In the genomic region with DNA sequence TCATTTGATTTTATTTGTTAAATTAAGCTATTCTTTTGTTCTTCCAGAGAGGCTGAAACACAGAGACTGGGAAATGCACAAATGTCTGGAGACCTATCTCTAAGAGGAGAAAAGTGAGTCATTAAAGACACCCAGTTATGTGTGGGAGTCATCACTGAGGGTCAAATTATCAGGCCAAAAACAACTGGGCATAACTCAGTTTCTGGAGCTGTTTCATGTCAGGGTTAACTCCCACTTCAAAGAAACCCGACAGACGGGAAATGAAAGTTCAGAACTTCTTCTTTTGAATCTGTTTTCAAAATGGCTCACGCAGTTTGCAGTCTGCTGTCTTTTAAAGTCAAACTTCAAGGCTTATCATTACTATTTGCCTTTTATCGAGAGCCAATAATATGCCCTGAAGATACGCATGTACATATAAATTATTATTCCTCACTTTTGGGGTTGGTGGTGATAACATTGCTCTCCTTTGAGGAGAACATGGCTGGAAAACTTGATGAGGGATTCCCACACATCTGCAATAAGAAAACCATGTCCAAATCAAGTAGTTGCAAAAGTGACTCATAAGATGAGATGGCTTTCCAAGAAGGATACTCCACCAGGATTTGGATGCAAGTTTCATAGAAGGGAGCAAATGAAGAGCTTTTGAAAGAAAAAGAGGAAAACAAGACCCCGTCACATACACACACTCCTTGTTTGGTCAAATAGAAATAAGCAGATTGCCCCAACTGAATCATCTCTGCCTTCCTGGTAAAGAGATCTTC, we compare ENCODE assay signal across 3 cellular contexts.
TF ChIP-seq lines count a peak whose summit lies in the region.

No MANE protein-coding gene starts in this region.

TF ChIP-seq in SK-N-SH, 30 proteins besides CTCF, POLR2A, EP300 and RAD21 (continued from another document):
- TF ChIP-seq, protein P1, sequence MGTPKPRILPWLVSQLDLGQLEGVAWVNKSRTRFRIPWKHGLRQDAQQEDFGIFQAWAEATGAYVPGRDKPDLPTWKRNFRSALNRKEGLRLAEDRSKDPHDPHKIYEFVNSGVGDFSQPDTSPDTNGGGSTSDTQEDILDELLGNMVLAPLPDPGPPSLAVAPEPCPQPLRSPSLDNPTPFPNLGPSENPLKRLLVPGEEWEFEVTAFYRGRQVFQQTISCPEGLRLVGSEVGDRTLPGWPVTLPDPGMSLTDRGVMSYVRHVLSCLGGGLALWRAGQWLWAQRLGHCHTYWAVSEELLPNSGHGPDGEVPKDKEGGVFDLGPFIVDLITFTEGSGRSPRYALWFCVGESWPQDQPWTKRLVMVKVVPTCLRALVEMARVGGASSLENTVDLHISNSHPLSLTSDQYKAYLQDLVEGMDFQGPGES (IDR thresholded peaks at IDR 0.05; ENCODE audit: low read depth, low read length), result no peak
- TF ChIP-seq, protein P2, sequence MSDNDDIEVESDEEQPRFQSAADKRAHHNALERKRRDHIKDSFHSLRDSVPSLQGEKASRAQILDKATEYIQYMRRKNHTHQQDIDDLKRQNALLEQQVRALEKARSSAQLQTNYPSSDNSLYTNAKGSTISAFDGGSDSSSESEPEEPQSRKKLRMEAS (IDR thresholded peaks at IDR 0.05; ENCODE audit: low read depth), result no peak
- TF ChIP-seq SIN3A (IDR thresholded peaks at IDR 0.05; ENCODE audit: borderline replicate concordance, low read depth, low read length) (no peak), MXI1 (IDR thresholded peaks at IDR 0.05; ENCODE audit: low read depth, low read length) (no peak), JUND (IDR thresholded peaks at IDR 0.05) (no peak), RFX5 (IDR thresholded peaks at IDR 0.05; ENCODE audit: low read length) (no peak), RXRA (IDR thresholded peaks at IDR 0.05; ENCODE audit: borderline replicate concordance, low read depth) (no peak), SMC3 (IDR thresholded peaks at IDR 0.05; ENCODE audit: low read depth, low read length) (no peak), TAF1 (IDR thresholded peaks at IDR 0.05; ENCODE audit: borderline replicate concordance, low read depth, low read length) (no peak), NFIC (IDR thresholded peaks at IDR 0.05; ENCODE audit: borderline replicate concordance) (no peak), FOSL2 (IDR thresholded peaks at IDR 0.05; ENCODE audit: borderline replicate concordance, low read depth) (no peak), TEAD4 (IDR thresholded peaks at IDR 0.05; ENCODE audit: borderline replicate concordance, insufficient read depth) (no peak), FOXM1 (IDR thresholded peaks at IDR 0.05; ENCODE audit: low read depth) (no peak), POLR2AphosphoS5 (IDR thresholded peaks at IDR 0.05; ENCODE audit: low read depth, low read length) (no peak), RCOR1 (IDR thresholded peaks at IDR 0.05; ENCODE audit: low read length) (no peak)
- TF ChIP-seq, protein P3, sequence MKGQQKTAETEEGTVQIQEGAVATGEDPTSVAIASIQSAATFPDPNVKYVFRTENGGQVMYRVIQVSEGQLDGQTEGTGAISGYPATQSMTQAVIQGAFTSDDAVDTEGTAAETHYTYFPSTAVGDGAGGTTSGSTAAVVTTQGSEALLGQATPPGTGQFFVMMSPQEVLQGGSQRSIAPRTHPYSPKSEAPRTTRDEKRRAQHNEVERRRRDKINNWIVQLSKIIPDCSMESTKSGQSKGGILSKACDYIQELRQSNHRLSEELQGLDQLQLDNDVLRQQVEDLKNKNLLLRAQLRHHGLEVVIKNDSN (IDR thresholded peaks at IDR 0.05; ENCODE audit: borderline replicate concordance, low read depth), result no peak
- TF ChIP-seq, protein P4, sequence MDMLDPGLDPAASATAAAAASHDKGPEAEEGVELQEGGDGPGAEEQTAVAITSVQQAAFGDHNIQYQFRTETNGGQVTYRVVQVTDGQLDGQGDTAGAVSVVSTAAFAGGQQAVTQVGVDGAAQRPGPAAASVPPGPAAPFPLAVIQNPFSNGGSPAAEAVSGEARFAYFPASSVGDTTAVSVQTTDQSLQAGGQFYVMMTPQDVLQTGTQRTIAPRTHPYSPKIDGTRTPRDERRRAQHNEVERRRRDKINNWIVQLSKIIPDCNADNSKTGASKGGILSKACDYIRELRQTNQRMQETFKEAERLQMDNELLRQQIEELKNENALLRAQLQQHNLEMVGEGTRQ (IDR thresholded peaks at IDR 0.05; ENCODE audit: borderline replicate concordance, low read depth, low read length), result no peak

TF ChIP-seq in SK-N-SH treated with all-trans-retinoic acid at 6 μM for 48 hours, 23 proteins besides CTCF, POLR2A, EP300 and RAD21 (continued from another document):
- TF ChIP-seq, protein P5, sequence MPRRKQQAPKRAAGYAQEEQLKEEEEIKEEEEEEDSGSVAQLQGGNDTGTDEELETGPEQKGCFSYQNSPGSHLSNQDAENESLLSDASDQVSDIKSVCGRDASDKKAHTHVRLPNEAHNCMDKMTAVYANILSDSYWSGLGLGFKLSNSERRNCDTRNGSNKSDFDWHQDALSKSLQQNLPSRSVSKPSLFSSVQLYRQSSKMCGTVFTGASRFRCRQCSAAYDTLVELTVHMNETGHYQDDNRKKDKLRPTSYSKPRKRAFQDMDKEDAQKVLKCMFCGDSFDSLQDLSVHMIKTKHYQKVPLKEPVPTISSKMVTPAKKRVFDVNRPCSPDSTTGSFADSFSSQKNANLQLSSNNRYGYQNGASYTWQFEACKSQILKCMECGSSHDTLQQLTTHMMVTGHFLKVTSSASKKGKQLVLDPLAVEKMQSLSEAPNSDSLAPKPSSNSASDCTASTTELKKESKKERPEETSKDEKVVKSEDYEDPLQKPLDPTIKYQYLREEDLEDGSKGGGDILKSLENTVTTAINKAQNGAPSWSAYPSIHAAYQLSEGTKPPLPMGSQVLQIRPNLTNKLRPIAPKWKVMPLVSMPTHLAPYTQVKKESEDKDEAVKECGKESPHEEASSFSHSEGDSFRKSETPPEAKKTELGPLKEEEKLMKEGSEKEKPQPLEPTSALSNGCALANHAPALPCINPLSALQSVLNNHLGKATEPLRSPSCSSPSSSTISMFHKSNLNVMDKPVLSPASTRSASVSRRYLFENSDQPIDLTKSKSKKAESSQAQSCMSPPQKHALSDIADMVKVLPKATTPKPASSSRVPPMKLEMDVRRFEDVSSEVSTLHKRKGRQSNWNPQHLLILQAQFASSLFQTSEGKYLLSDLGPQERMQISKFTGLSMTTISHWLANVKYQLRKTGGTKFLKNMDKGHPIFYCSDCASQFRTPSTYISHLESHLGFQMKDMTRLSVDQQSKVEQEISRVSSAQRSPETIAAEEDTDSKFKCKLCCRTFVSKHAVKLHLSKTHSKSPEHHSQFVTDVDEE (CRISPR knock-in tag; IDR thresholded peaks at IDR 0.05), result no peak
- TF ChIP-seq, protein P6, sequence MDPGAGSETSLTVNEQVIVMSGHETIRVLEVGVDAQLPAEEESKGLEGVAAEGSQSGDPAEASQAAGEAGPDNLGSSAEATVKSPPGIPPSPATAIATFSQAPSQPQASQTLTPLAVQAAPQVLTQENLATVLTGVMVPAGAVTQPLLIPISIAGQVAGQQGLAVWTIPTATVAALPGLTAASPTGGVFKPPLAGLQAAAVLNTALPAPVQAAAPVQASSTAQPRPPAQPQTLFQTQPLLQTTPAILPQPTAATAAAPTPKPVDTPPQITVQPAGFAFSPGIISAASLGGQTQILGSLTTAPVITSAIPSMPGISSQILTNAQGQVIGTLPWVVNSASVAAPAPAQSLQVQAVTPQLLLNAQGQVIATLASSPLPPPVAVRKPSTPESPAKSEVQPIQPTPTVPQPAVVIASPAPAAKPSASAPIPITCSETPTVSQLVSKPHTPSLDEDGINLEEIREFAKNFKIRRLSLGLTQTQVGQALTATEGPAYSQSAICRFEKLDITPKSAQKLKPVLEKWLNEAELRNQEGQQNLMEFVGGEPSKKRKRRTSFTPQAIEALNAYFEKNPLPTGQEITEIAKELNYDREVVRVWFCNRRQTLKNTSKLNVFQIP (CRISPR knock-in tag; IDR thresholded peaks at IDR 0.05; ENCODE audit: borderline replicate concordance, low read depth), result no peak
- no peak for TF ChIP-seq ZNF8 (CRISPR knock-in tag; IDR thresholded peaks at IDR 0.05)
- TF ChIP-seq OSR1 (CRISPR knock-in tag; IDR thresholded peaks at IDR 0.05), result no peak
- TF ChIP-seq ZNF565 (CRISPR knock-in tag; conservative IDR thresholded peaks at IDR 0.05; ENCODE audit: low read depth), result no peak

TF ChIP-seq in GM12878, 131 proteins besides CTCF, POLR2A, EP300 and RAD21 (continued from another document and continues in another):
- TF ChIP-seq, protein P7, sequence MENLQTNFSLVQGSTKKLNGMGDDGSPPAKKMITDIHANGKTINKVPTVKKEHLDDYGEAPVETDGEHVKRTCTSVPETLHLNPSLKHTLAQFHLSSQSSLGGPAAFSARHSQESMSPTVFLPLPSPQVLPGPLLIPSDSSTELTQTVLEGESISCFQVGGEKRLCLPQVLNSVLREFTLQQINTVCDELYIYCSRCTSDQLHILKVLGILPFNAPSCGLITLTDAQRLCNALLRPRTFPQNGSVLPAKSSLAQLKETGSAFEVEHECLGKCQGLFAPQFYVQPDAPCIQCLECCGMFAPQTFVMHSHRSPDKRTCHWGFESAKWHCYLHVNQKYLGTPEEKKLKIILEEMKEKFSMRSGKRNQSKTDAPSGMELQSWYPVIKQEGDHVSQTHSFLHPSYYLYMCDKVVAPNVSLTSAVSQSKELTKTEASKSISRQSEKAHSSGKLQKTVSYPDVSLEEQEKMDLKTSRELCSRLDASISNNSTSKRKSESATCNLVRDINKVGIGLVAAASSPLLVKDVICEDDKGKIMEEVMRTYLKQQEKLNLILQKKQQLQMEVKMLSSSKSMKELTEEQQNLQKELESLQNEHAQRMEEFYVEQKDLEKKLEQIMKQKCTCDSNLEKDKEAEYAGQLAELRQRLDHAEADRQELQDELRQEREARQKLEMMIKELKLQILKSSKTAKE (IDR thresholded peaks at IDR 0.05; ENCODE audit: low read depth, poor library complexity, severe bottlenecking), result peak; percentile 84
- TF ChIP-seq RUNX3 (IDR thresholded peaks at IDR 0.05; ENCODE audit: low read length) (peak; percentile 62), CBX5 (IDR thresholded peaks at IDR 0.05; ENCODE audit: low read depth) (0 out of 2 replicates have a peak, but pooled peaks have one; percentile 37), BMI1 (IDR thresholded peaks at IDR 0.05; ENCODE audit: borderline replicate concordance) (peak; percentile 26; the same call in 1 of the 2 replicates), TCF7 (IDR thresholded peaks at IDR 0.05; ENCODE audit: borderline replicate concordance) (peak; percentile 97), JUNB (IDR thresholded peaks at IDR 0.05) (peak; percentile 56), SMARCA5 (IDR thresholded peaks at IDR 0.05) (no peak), TBL1XR1 (IDR thresholded peaks at IDR 0.05; ENCODE audit: low read depth, low read length) (peak; percentile 70), MTA2 (IDR thresholded peaks at IDR 0.05; ENCODE audit: low read depth) (peak; percentile 83), ETV6 (conservative IDR thresholded peaks at IDR 0.05 in 1 of 2, IDR thresholded peaks at IDR 0.05 in 1 of 2; ENCODE audit: borderline replicate concordance in 1 of 2, low read depth in 1 of 2) (peak in 1 of 2 experiments; percentile 38; a peak in 1 of 4 replicates), ATF7 (IDR thresholded peaks at IDR 0.05; ENCODE audit: low read depth) (peak; percentile 47; the same call in 1 of the 2 replicates), GATAD2B (conservative IDR thresholded peaks at IDR 0.05; ENCODE audit: low read depth) (peak; percentile 39; the same call in 1 of the 2 replicates), IRF4 (IDR thresholded peaks at IDR 0.05; ENCODE audit: low read depth, low read length) (peak; percentile 64; the same call in 1 of the 2 replicates), IKZF1 (conservative IDR thresholded peaks at IDR 0.05) (peak; percentile 65), CHD1 (IDR thresholded peaks at IDR 0.05; ENCODE audit: low read depth, low read length) (no peak), BHLHE40 (IDR thresholded peaks at IDR 0.05; ENCODE audit: borderline replicate concordance in 1 of 2, low read depth in 2 of 2, low read length in 1 of 2) (peak in 1 of 2 experiments; percentile 18; a peak in 1 of 4 replicates), POLR2AphosphoS2 (IDR thresholded peaks at IDR 0.05; ENCODE audit: low read depth, low read length) (no peak), CREB1 (IDR thresholded peaks at IDR 0.05; ENCODE audit: low read depth) (0 out of 2 replicates have a peak, but pooled peaks have one; percentile 15), DPF2 (IDR thresholded peaks at IDR 0.05) (peak; percentile 63; the same call in 1 of the 2 replicates), YY1 (IDR thresholded peaks at IDR 0.05; ENCODE audit: low read depth, low read length) (peak; percentile 83), IKZF2 (IDR thresholded peaks at IDR 0.05) (peak; percentile 59 to 64; a peak in 3 of 4 replicates)
- TF ChIP-seq, protein P8, sequence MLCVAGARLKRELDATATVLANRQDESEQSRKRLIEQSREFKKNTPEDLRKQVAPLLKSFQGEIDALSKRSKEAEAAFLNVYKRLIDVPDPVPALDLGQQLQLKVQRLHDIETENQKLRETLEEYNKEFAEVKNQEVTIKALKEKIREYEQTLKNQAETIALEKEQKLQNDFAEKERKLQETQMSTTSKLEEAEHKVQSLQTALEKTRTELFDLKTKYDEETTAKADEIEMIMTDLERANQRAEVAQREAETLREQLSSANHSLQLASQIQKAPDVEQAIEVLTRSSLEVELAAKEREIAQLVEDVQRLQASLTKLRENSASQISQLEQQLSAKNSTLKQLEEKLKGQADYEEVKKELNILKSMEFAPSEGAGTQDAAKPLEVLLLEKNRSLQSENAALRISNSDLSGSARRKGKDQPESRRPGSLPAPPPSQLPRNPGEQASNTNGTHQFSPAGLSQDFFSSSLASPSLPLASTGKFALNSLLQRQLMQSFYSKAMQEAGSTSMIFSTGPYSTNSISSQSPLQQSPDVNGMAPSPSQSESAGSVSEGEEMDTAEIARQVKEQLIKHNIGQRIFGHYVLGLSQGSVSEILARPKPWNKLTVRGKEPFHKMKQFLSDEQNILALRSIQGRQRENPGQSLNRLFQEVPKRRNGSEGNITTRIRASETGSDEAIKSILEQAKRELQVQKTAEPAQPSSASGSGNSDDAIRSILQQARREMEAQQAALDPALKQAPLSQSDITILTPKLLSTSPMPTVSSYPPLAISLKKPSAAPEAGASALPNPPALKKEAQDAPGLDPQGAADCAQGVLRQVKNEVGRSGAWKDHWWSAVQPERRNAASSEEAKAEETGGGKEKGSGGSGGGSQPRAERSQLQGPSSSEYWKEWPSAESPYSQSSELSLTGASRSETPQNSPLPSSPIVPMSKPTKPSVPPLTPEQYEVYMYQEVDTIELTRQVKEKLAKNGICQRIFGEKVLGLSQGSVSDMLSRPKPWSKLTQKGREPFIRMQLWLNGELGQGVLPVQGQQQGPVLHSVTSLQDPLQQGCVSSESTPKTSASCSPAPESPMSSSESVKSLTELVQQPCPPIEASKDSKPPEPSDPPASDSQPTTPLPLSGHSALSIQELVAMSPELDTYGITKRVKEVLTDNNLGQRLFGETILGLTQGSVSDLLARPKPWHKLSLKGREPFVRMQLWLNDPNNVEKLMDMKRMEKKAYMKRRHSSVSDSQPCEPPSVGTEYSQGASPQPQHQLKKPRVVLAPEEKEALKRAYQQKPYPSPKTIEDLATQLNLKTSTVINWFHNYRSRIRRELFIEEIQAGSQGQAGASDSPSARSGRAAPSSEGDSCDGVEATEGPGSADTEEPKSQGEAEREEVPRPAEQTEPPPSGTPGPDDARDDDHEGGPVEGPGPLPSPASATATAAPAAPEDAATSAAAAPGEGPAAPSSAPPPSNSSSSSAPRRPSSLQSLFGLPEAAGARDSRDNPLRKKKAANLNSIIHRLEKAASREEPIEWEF (IDR thresholded peaks at IDR 0.05; ENCODE audit: insufficient replicate concordance, low read depth, low read length), result peak; percentile 56
- TF ChIP-seq, protein P9, sequence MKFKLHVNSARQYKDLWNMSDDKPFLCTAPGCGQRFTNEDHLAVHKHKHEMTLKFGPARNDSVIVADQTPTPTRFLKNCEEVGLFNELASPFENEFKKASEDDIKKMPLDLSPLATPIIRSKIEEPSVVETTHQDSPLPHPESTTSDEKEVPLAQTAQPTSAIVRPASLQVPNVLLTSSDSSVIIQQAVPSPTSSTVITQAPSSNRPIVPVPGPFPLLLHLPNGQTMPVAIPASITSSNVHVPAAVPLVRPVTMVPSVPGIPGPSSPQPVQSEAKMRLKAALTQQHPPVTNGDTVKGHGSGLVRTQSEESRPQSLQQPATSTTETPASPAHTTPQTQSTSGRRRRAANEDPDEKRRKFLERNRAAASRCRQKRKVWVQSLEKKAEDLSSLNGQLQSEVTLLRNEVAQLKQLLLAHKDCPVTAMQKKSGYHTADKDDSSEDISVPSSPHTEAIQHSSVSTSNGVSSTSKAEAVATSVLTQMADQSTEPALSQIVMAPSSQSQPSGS (IDR thresholded peaks at IDR 0.05; ENCODE audit: low read length), result peak; percentile 63
